In genomic region chr16:27549607-27549856, GRCh38 we compare ENCODE assay signal across 8 cellular contexts. TPM values are rescaled to one million over a fixed set of nuclear protein-coding genes. Genes with fewer than 3 reads are reported as not detected.
DNase-seq lines count a peak whose midpoint lies in the region; ATAC-seq and TF ChIP-seq lines count a peak whose summit lies in the region.

No MANE protein-coding gene starts in this region.

- H3K9me3 Mint-ChIP-seq in WTC11, result no peaks in the 10 kb centered on the region
- H3K9me3 Mint-ChIP-seq in stimulated activated memory B cell treated with anti-CD40 and anti-IgM and Interleukin-4, amounts not matched to agents 10 μg/mL and 1 μg/mL and 100 μg/mL, for 72 hours, result no peaks in the 10 kb centered on the region

- peaks cover 14% of the 10 kb centered on the region for H3K36me3 Mint-ChIP-seq in WTC11
- H3K36me3 Mint-ChIP-seq in stimulated activated memory B cell treated with anti-CD40 and anti-IgM and Interleukin-4, amounts not matched to agents 10 μg/mL and 1 μg/mL and 100 μg/mL, for 72 hours, result peaks cover 15% of the 10 kb centered on the region

- H3K4me1 ChIP-seq in hepatocyte (ENCODE audit: insufficient read depth), result peaks cover 14% of the 10 kb centered on the region

- H3K79me2 ChIP-seq in hepatocyte, result peaks cover 58% of the 10 kb centered on the region

- ATAC-seq in GM18511 (IDR thresholded peaks at IDR 0.05; ENCODE audit: unreplicated experiment) (peak; percentile 41), HG02870 (IDR thresholded peaks at IDR 0.05; ENCODE audit: unreplicated experiment) (peak; percentile 27), WTC11 (peak; percentile 44)
- ATAC-seq in stimulated activated memory B cell treated with anti-CD40 and anti-IgM and Interleukin-4, amounts not matched to agents 10 μg/mL and 1 μg/mL and 100 μg/mL, for 72 hours, result peak; percentile 63

- peaks cover 18% of the 10 kb centered on the region for H3K4me1 Mint-ChIP-seq in WTC11
- peaks cover 43% of the 10 kb centered on the region for H3K4me1 Mint-ChIP-seq in stimulated activated memory B cell treated with anti-CD40 and anti-IgM and Interleukin-4, amounts not matched to agents 10 μg/mL and 1 μg/mL and 100 μg/mL, for 72 hours

- H2AFZ ChIP-seq in hepatocyte, result peak overlapping the region; percentile 64

- DNase-seq in WTC11 (ENCODE audit: low spot score) (no peak), hepatocyte (ENCODE audit: low spot score) (no peak), DMS53 (lab: John Stamatoyannopoulos, UW) (no peak), OCI-M1 (lab: John Stamatoyannopoulos, UW) (no peak), epidermal melanocyte (ENCODE audit: insufficient read length, low spot score) (no peak)

- CTCF ChIA-PET in WTC11 (lab: Charles Lee), result interaction anchor here (0.7 to 2.2 kb wide), 8 partner anchors 11 to 759 kb away, joined by 3 to 20 read pairs (median 4); no protein-coding TSS in a partner anchor

- H3K9me3 ChIP-seq in hepatocyte (ENCODE audit: low read depth), result no peaks in the 10 kb centered on the region

- H3K4me2 ChIP-seq in hepatocyte, result peak overlapping the region; percentile 89

- peaks cover 29% of the 10 kb centered on the region for H4K20me1 ChIP-seq in hepatocyte (ENCODE audit: insufficient read depth, poor library complexity, severe bottlenecking)

- 5% methylated on average over 21 of the region's 24 CpGs for WGBS in hepatocyte (ENCODE audit: low lambda C conversion rate, missing lambda C conversion rate)

- no peaks in the 10 kb centered on the region for H3K36me3 ChIP-seq in hepatocyte (replicated peaks; ENCODE audit: insufficient read depth, low read depth)

- H3K27me3 Mint-ChIP-seq in WTC11 (ENCODE audit: low read depth), result peaks cover 2% of the 10 kb centered on the region; the same call in 1 of the 2 replicates
- H3K27me3 Mint-ChIP-seq in stimulated activated memory B cell treated with anti-CD40 and anti-IgM and Interleukin-4, amounts not matched to agents 10 μg/mL and 1 μg/mL and 100 μg/mL, for 72 hours, result no peaks in the 10 kb centered on the region

- POLR2A ChIA-PET in WTC11 (lab: Charles Lee), result interaction anchor here (1.6 kb wide), 1 partner anchor 10 kb away, joined by 3 read pairs; no protein-coding TSS in a partner anchor

- no peak overlapping the region for H3K27ac Mint-ChIP-seq in WTC11
- H3K27ac Mint-ChIP-seq in stimulated activated memory B cell treated with anti-CD40 and anti-IgM and Interleukin-4, amounts not matched to agents 10 μg/mL and 1 μg/mL and 100 μg/mL, for 72 hours, result peak overlapping the region; percentile 95

- TF ChIP-seq CTCF in WTC11 (IDR thresholded peaks at IDR 0.05), result no peak
- TF ChIP-seq CTCF in hepatocyte (IDR thresholded peaks at IDR 0.05; ENCODE audit: poor library complexity), result no peak

- peak overlapping the region; percentile 47 for H3K4me3 ChIP-seq in hepatocyte

- H3K27ac ChIP-seq in hepatocyte, result peak overlapping the region; percentile 64

- H3K27me3 ChIP-seq in hepatocyte, result no peaks in the 10 kb centered on the region

- H3K4me3 Mint-ChIP-seq in WTC11, result peak overlapping the region; percentile 100
- peak overlapping the region; percentile 91 for H3K4me3 Mint-ChIP-seq in stimulated activated memory B cell treated with anti-CD40 and anti-IgM and Interleukin-4, amounts not matched to agents 10 μg/mL and 1 μg/mL and 100 μg/mL, for 72 hours

- H3K9me2 ChIP-seq in hepatocyte (replicated peaks; ENCODE audit: insufficient read depth), result no peaks in the 10 kb centered on the region

TF ChIP-seq in WTC11, 78 proteins besides CTCF, POLR2A, EP300 and RAD21:
- TF ChIP-seq FOXP4 (CRISPR knock-in tag; IDR thresholded peaks at IDR 0.05) (0 out of 2 replicates have a peak, but pooled peaks have one; percentile 35), GRHL2 (CRISPR knock-in tag; IDR thresholded peaks at IDR 0.05; ENCODE audit: insufficient replicate concordance, severe bottlenecking) (no peak), GABPB1 (CRISPR knock-in tag; IDR thresholded peaks at IDR 0.05) (0 out of 2 replicates have a peak, but pooled peaks have one; percentile 19)

RNA-seq across cellular contexts. Expression of gene GTF3C1, which starts 0.2 kb away (rescaled TPM):
- total RNA-seq in WTC11 (2021) (116 to 146 TPM (median 118 TPM) in 3 replicates), hepatocyte (55.1 and 59.6 TPM in 2 replicates)
- 41.5 and 54.9 TPM in 2 replicates for polyA plus RNA-seq in hepatocyte

RNA-seq across cellular contexts. Expression of gene KATNIP, which starts 0.4 kb away (rescaled TPM):
- 17.2 to 23.0 TPM (median 17.5 TPM) in 3 replicates for total RNA-seq in WTC11 (2021)
- 6.9 and 15.6 TPM in 2 replicates for total RNA-seq in hepatocyte
- 7.1 and 13.3 TPM in 2 replicates for polyA plus RNA-seq in hepatocyte
